ENCODE assay signal across 8 cellular contexts in the genomic region with DNA sequence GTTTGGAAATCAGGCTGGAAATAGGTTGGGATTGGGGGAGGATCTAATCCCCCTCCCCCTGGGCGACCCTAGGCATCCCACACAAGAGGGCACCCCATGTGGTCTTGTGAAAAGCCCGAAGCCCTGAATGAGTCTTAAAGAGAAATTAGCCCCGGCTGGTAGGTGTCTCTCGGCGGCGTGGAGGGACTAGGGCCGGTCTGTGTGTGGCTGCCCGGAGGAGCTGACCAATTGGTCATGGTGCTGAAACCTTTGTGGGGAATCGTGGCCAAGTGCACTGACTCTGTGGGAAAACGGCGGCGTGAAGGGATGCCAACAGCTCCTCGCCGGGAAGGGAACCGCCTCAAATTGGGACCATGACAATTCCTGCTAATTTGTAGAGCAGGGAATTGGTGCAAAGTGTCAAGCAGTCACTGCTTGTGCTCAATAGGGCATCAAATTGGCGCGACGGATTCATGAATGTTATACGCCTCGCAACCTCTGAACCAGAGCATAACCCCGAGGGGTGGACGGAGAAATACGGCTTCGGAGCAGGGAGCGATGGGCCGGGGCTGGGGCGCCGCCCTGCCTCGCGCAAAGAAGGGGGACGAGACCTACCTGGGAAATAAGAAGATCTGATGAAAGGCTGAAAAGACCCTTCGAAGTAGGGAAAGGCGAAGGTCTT. TPM values are rescaled to one million over a fixed set of nuclear protein-coding genes. Genes with fewer than 3 reads are reported as not detected.
DNase-seq lines count a peak whose midpoint lies in the region; ATAC-seq lines count a peak whose summit lies in the region.

No MANE protein-coding gene starts in this region.

- ATAC-seq in GM18511 (IDR thresholded peaks at IDR 0.05; ENCODE audit: unreplicated experiment): no peak
- ATAC-seq in activated CD4-positive, CD25-positive, alpha-beta regulatory T cell treated with anti-CD3 and anti-CD28 coated beads, Interleukin-2, amount 50 U/mL, for 24 hours: no peak

- no peaks in the 10 kb centered on the region for H3K36me3 ChIP-seq in MG63

- H3K9me3 ChIP-seq in MG63: no peaks in the 10 kb centered on the region

- H3K4me3 ChIP-seq in MG63: no peak overlapping the region

- DNase-seq in EH (ENCODE audit: low read depth): peak; percentile 74
- DNase-seq in MG63: peak; percentile 40
- DNase-seq in ecto neural progenitor cell (ENCODE audit: low spot score): peak; percentile 91
- DNase-seq in midbrain (lab: John Stamatoyannopoulos, UW): peak; percentile 12
- DNase-seq in activated effector memory CD4-positive, alpha-beta T cell treated with Interleukin-2 at 50 U/mL for 16 hours: no peak
- DNase-seq in stimulated activated CD4-positive, alpha-beta T cell treated with anti-CD3 and anti-CD28 coated beads, Interleukin-12 subunit alpha, Interleukin-12 subunit beta, amount 100 ng/mL, for 4 hours: no peak

- H3K27me3 ChIP-seq in MG63: peaks cover 74% of the 10 kb centered on the region

RNA-seq across cellular contexts. Expression of a gene that starts 1.5 kb away (rescaled TPM):
- not detected in 2 replicates for total RNA-seq in MG63 (2014; rRNA removed; shearing (Covaris generic); ENCODE audit: low replicate concordance)

Comparison
In these comparisons a context has a peak if more than half of its experiments do, and no peak if none do; other contexts are left out.
1. DNase-seq: peak in EH (single experiment), MG63 (single experiment), ecto neural progenitor cell (single experiment) and midbrain (single experiment); none in activated effector memory CD4-positive, alpha-beta T cell treated with Interleukin-2 at 50 U/mL for 16 hours (single experiment) and stimulated activated CD4-positive, alpha-beta T cell treated with anti-CD3 and anti-CD28 coated beads, Interleukin-12 subunit alpha, Interleukin-12 subunit beta, amount 100 ng/mL, for 4 hours (single experiment).